8 cellular contexts compared by ENCODE assay signal in genomic region chr15:48965972-48966371, GRCh38. TPM values are rescaled to one million over a fixed set of nuclear protein-coding genes. Genes with fewer than 3 reads are reported as not detected.
DNase-seq lines count a peak whose midpoint lies in the region; ATAC-seq and TF ChIP-seq lines count a peak whose summit lies in the region.

No MANE protein-coding gene starts in this region.

- TF ChIP-seq POLR2A in lower leg skin (IDR thresholded peaks at IDR 0.05): no peak

- H3K4me3 ChIP-seq in GM06990 (replicated peaks; ENCODE audit: low read depth, low read length): no peak overlapping the region
- H3K4me3 ChIP-seq in HL-60 (replicated peaks; ENCODE audit: insufficient read depth, low read length): no peak overlapping the region
- no peak overlapping the region for H3K4me3 ChIP-seq in lower leg skin (ENCODE audit: low read depth, poor library complexity, severe bottlenecking)

- H3K27me3 ChIP-seq in GM06990 (replicated peaks; ENCODE audit: control insufficient read depth, insufficient read depth, low read length) (no peaks in the 10 kb centered on the region; the same call in 1 of the 2 replicates), HL-60 (ENCODE audit: insufficient read depth, poor library complexity, severe bottlenecking) (peaks cover 15% of the 10 kb centered on the region)

- H3K4me3 Mint-ChIP-seq in activated T-cell treated with anti-CD3 and anti-CD28 coated beads, Interleukin-2, amount 50 U/mL, for 72 hours: peak overlapping the region; percentile 57 to 67

- DNase-seq in GM06990 (ENCODE audit: extremely low read depth, insufficient read length): no peak
- DNase-seq in GM20000 (ENCODE audit: low spot score): peak; percentile 48
- DNase-seq in HL-60 (ENCODE audit: low read depth in 1 of 2, low spot score in 1 of 2): peak; percentile 33 to 44
- DNase-seq in activated T-cell treated with anti-CD3 and anti-CD28 coated beads, Interleukin-2, amount 50 U/mL, for 72 hours: peak; percentile 23 to 33
- DNase-seq in stimulated activated CD8-positive, alpha-beta memory T cell treated with anti-CD3 and anti-CD28 coated beads, Interleukin-4, amount 100 ng/mL, for 48 hours: peak; percentile 55
- no peak for DNase-seq in lower leg skin (ENCODE audit: low spot score in 2 of 2)
- DNase-seq in cerebellar cortex (ENCODE audit: low spot score): no peak
- no peak for DNase-seq in hippocampal formation (lab: John Stamatoyannopoulos, UW)

- no peak overlapping the region for H3K27ac Mint-ChIP-seq in activated T-cell treated with anti-CD3 and anti-CD28 coated beads, Interleukin-2, amount 50 U/mL, for 72 hours

- no peaks in the 10 kb centered on the region for H3K36me3 ChIP-seq in GM06990 (ENCODE audit: control insufficient read depth, insufficient read depth, low read length)

- no peak overlapping the region for H3K27ac ChIP-seq in HL-60 (replicated peaks)

- intact Hi-C loops in lower leg skin (cut with DNase I; ENCODE audit: low total_unique reads): no loop called here

- ATAC-seq in activated T-cell treated with anti-CD3 and anti-CD28 coated beads, Interleukin-2, amount 50 U/mL, for 72 hours (replicated peaks in 1 of 2): peak; percentile 49 to 55

- peaks cover 40% of the 10 kb centered on the region for H3K4me1 Mint-ChIP-seq in activated T-cell treated with anti-CD3 and anti-CD28 coated beads, Interleukin-2, amount 50 U/mL, for 72 hours (ENCODE audit: low read depth)

- H3K9me3 Mint-ChIP-seq in activated T-cell treated with anti-CD3 and anti-CD28 coated beads, Interleukin-2, amount 50 U/mL, for 72 hours: no peaks in the 10 kb centered on the region

- H3K27me3 Mint-ChIP-seq in activated T-cell treated with anti-CD3 and anti-CD28 coated beads, Interleukin-2, amount 50 U/mL, for 72 hours (ENCODE audit: low read depth): peaks cover 48% of the 10 kb centered on the region

- TF ChIP-seq CTCF in GM06990 (IDR thresholded peaks at IDR 0.05; ENCODE audit: insufficient read depth, low read length, poor library complexity, severe bottlenecking) (peak; percentile 33), GM20000 (IDR thresholded peaks at IDR 0.05; ENCODE audit: extremely low read depth, missing control alignments) (peak; percentile 35), HL-60 (IDR thresholded peaks at IDR 0.05; ENCODE audit: insufficient read depth, low read length) (no peak), lower leg skin (IDR thresholded peaks at IDR 0.05) (no peak)

- peaks cover 0 to 2% of the 10 kb centered on the region in 2 donors for H3K36me3 Mint-ChIP-seq in activated T-cell treated with anti-CD3 and anti-CD28 coated beads, Interleukin-2, amount 50 U/mL, for 72 hours (ENCODE audit: insufficient read depth in 2 of 2)

RNA-seq across cellular contexts. Expression of gene SHC4, which starts 2.3 kb away (rescaled TPM):
- total RNA-seq in activated T-cell treated with anti-CD3 and anti-CD28 coated beads, Interleukin-2, amount 50 U/mL, for 72 hours: 1 to 10 TPM; 1.2 to 2.1 TPM
- 1 to 10 TPM in 2 of 4 donors, under 1 TPM in 2; 0.63 to 4.7 (median 1.6) TPM for total RNA-seq in lower leg skin

Comparison
In these comparisons a context has a peak if more than half of its experiments do, and no peak if none do; other contexts are left out.
1. DNase-seq: peak in GM20000 (single experiment), HL-60 (2 of 2), activated T-cell treated with anti-CD3 and anti-CD28 coated beads, Interleukin-2, amount 50 U/mL, for 72 hours (2 of 2) and stimulated activated CD8-positive, alpha-beta memory T cell treated with anti-CD3 and anti-CD28 coated beads, Interleukin-4, amount 100 ng/mL, for 48 hours (single experiment); none in GM06990 (single experiment), lower leg skin (0 of 2), cerebellar cortex (single experiment) and hippocampal formation (0 of 2).
2. CTCF ChIP-seq: peak in GM06990 (single experiment) and GM20000 (single experiment); none in HL-60 (single experiment) and lower leg skin (0 of 3).